In the genomic region with DNA sequence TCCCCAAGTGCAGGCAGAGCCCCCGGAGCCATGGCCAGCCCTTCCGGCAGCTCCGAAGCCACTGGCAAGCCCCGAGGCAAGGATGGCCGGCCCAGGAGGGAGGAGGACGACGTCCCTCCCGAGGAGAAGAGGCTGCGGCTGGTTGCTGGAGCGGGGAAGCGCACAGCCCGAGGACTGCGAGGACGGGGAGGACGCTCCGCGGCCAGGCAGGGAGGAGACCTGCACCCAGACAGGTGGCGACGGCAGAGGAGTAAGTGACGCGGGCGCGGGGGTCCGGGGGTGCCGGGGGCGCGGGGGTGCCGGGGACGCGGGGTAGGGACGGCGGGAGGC, we compare ENCODE assay signal across 9 cellular contexts. TPM values are rescaled to one million over a fixed set of nuclear protein-coding genes. Genes with fewer than 3 reads are reported as not detected.
DNase-seq lines count a peak whose midpoint lies in the region; ATAC-seq and TF ChIP-seq lines count a peak whose summit lies in the region.
"Not testable (repeated sequence)": the region's sequence is repeated elsewhere in the genome, so short reads cannot be mapped to it uniquely, and the experiment has no call there.
"Had no signal": no experiment of that assay in that cellular context is flagged by ENCODE, and none has a peak within 500 bp of the region (broad histone marks: within the 10 kb centered on the region; RNA-seq: fewer than 3 reads in every experiment).

No MANE protein-coding gene starts in this region.

- H3K27ac ChIP-seq in mammary epithelial cell (ENCODE audit: insufficient read depth, low read depth, low read length); left lung: not testable (repeated sequence)

- DNase-seq in DMS79 (lab: John Stamatoyannopoulos, UW) (peak; percentile 2), SK-N-DZ (ENCODE audit: low spot score) (peak; percentile 25), mammary epithelial cell (peak; percentile 5), fibroblast of peridontal ligament (ENCODE audit: extremely low read depth) (peak; percentile 1), left lung (peak in 1 of 2 donors; percentile 80), retina (peak; percentile 77)
- not testable (repeated sequence) for DNase-seq in LNCaP clone FGC (ENCODE audit: low read depth)

- H2AFZ ChIP-seq in mammary epithelial cell (ENCODE audit: low read depth, low read length) = peak overlapping the region; percentile 64

- not testable (repeated sequence) for H3K27me3 ChIP-seq in mammary epithelial cell (ENCODE audit: insufficient read depth, low read length)
- peaks cover 0 to 58% of the 10 kb centered on the region in 2 donors for H3K27me3 ChIP-seq in left lung

- not testable (repeated sequence) for BruUV-seq in mammary epithelial cell (replicated peaks; lab: Mats Ljungman, UMichigan)

- in situ Hi-C loops in mammary epithelial cell (cut with MboI; ENCODE audit: low sequenced_read_pairs in 2 of 2) = not testable (repeated sequence)

- H4K20me1 ChIP-seq in mammary epithelial cell (ENCODE audit: insufficient read depth, low read length) = not testable (repeated sequence)

- no CpG with 5 or more reads among the region's 32 CpGs for WGBS in mammary epithelial cell (ENCODE audit: low coverage, missing lambda C conversion rate)

- H3K36me3 ChIP-seq in mammary epithelial cell (ENCODE audit: insufficient read depth, low read length); left lung: not testable (repeated sequence)

- not testable (repeated sequence) for H3K79me2 ChIP-seq in mammary epithelial cell (ENCODE audit: insufficient read depth, low read length)

- dilution Hi-C loops in mammary epithelial cell (cut with HindIII; ENCODE audit: low sequenced_read_pairs) = not testable (repeated sequence)

- H3K4me2 ChIP-seq in mammary epithelial cell (ENCODE audit: insufficient read depth, low read depth, low read length) = peak overlapping the region; percentile 89

- CTCF ChIA-PET in mammary epithelial cell (lab: Charles Lee; ENCODE audit: low non-redundant PET) = not testable (repeated sequence)

- H3K4me1 ChIP-seq in mammary epithelial cell (ENCODE audit: insufficient read depth, low read length); left lung: not testable (repeated sequence)

- peak overlapping the region; percentile 31; the same call in 1 of the 2 replicates for H3K4me3 ChIP-seq in LNCaP clone FGC (ENCODE audit: low read depth, low read length)
- H3K4me3 ChIP-seq in mammary epithelial cell (replicated peaks in 1 of 3; ENCODE audit: insufficient read depth in 1 of 3, low read depth in 2 of 3, low read length in 3 of 3) = peak overlapping the region in 2 of 3 experiments; percentile 16 to 26
- H3K4me3 ChIP-seq in left lung = peak overlapping the region; percentile 19 to 24

- not testable (repeated sequence) for H3K9me3 ChIP-seq in mammary epithelial cell (replicated peaks; ENCODE audit: insufficient read depth, low read length); left lung

- TF ChIP-seq CTCF in LNCaP clone FGC (IDR thresholded peaks at IDR 0.05; ENCODE audit: control insufficient read depth, extremely low read depth, insufficient read depth); mammary epithelial cell (conservative IDR thresholded peaks at IDR 0.05 in 1 of 2, IDR thresholded peaks at IDR 0.05 in 1 of 2; ENCODE audit: extremely low read depth in 1 of 2, insufficient read depth in 1 of 2, low read depth in 1 of 2, low read length in 2 of 2); left lung (IDR thresholded peaks at IDR 0.05): not testable (repeated sequence)

- ATAC-seq in left lung = not testable (repeated sequence)

- intact Hi-C loops in mammary epithelial cell (cut with micrococcal nuclease); left lung (cut with DNase I): not testable (repeated sequence)

- not testable (repeated sequence) for H3K9ac ChIP-seq in mammary epithelial cell (ENCODE audit: insufficient read depth, low read length)

RNA-seq across cellular contexts. Expression of a gene that starts 56.8 kb away (rescaled TPM):
- polyA plus RNA-seq in SK-N-DZ (2014; cell fraction: cytosol; rRNA removed) = not detected in 2 replicates
- not detected in 2 replicates for polyA plus RNA-seq in SK-N-DZ (2014; cell fraction: nucleus; rRNA removed)
- total RNA-seq in mammary epithelial cell (not detected), left lung (not detected)
- not detected for polyA plus RNA-seq in mammary epithelial cell
- polyA minus RNA-seq in mammary epithelial cell = not detected
- total RNA-seq: activated CD4-positive, alpha-beta T cell treated with anti-CD3 and anti-CD28 coated beads, Interleukin-2, amount 10 ng/mL, durations not matched to agents 7 days and 5 days had no signal
- polyA plus RNA-seq: IgD-negative memory B cell had no signal
